Comparison of ENCODE assay signal across 23 cellular contexts in the genomic region with DNA sequence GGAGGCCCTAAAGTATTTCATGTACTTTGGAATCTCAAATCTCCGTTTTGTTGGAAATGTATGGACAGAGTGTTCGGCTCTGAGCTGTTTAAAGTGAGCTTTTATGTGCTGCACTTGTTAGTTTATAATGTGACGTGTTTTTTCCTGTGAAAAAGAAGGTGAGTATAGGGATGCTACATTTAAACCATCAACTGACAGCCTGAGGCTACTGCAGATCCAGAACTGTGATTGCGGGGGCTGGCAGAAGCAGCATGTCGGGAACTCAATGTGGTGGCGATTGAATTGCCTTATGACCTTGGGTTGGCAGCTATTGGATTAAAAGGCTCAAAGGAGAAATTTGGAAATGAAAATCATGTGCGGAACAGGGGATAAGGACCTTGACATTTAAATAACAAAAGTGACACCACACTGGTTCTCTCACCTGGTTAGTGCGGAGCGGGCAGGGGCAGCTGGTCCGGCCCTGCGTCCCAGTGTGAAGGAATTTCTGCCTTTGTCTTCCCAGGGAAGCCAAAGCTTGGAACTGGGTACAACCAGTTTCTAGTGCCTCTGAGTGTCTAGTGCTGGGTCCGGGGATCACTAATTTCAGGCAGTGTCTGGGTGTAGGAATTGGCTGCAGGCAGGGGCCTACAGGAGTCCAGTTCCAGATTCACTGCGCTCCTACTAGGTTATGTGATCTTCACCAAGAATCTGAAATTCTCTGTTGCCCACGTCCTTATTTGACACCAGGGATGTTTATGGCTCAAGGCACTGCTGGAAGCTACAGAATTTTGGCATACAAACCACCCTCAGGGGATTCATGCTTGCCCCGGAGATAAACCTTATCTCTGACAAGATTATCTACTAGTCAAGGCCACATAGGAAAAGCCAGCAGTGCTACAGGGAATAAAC.
DNase-seq lines count a peak whose midpoint lies in the region; ATAC-seq and TF ChIP-seq lines count a peak whose summit lies in the region.
"Had no signal": no experiment of that assay in that cellular context is flagged by ENCODE, and none has a peak within 500 bp of the region (broad histone marks: within the 10 kb centered on the region; RNA-seq: fewer than 3 reads in every experiment).

No MANE protein-coding gene starts in this region.

- H3K9ac ChIP-seq in mesenchymal stem cell (ENCODE audit: low read length) = no peak overlapping the region

- H2BK120ac ChIP-seq in mesenchymal stem cell (ENCODE audit: low read depth, low read length) = no peak overlapping the region

- peaks cover 45% of the 10 kb centered on the region for H3K27me3 ChIP-seq in GM23338 (ENCODE audit: insufficient read depth)
- H3K27me3 ChIP-seq in SJSA1 (replicated peaks) = no peaks in the 10 kb centered on the region
- H3K27me3 ChIP-seq in hepatocyte = no peaks in the 10 kb centered on the region
- peaks cover 22 to 24% of the 10 kb centered on the region in 2 experiments for H3K27me3 ChIP-seq in mesenchymal stem cell (ENCODE audit: control insufficient read depth in 1 of 2, insufficient read depth in 1 of 2, low read length in 2 of 2)

- no peak overlapping the region for H3K14ac ChIP-seq in mesenchymal stem cell (ENCODE audit: low read length in 2 of 2)

- H3K9me3 Mint-ChIP-seq in GM23338 = no peaks in the 10 kb centered on the region
- no peaks in the 10 kb centered on the region for H3K9me3 Mint-ChIP-seq in stimulated activated naive B cell treated with anti-CD40 and anti-IgM and Interleukin-4, amounts not matched to agents 10 μg/mL and 1 μg/mL and 100 μg/mL, for 72 hours
- H3K9me3 Mint-ChIP-seq in activated CD4-positive, alpha-beta memory T cell treated with anti-CD3 and anti-CD28 coated beads for 36 hours = no peaks in the 10 kb centered on the region
- H3K9me3 Mint-ChIP-seq: activated naive CD4-positive, alpha-beta T cell treated with anti-CD3 and anti-CD28 coated beads, Interleukin-2, amount 50 U/mL, for 72 hours had no signal

- no peak overlapping the region for H3K23ac ChIP-seq in mesenchymal stem cell (ENCODE audit: low read length in 2 of 2)

- H3K36me3 Mint-ChIP-seq in GM23338 (ENCODE audit: low read depth) = no peaks in the 10 kb centered on the region
- no peaks in the 10 kb centered on the region for H3K36me3 Mint-ChIP-seq in stimulated activated naive B cell treated with anti-CD40 and anti-IgM and Interleukin-4, amounts not matched to agents 10 μg/mL and 1 μg/mL and 100 μg/mL, for 72 hours
- no peaks in the 10 kb centered on the region for H3K36me3 Mint-ChIP-seq in activated CD4-positive, alpha-beta memory T cell treated with anti-CD3 and anti-CD28 coated beads for 36 hours
- H3K36me3 Mint-ChIP-seq: activated naive CD4-positive, alpha-beta T cell treated with anti-CD3 and anti-CD28 coated beads, Interleukin-2, amount 50 U/mL, for 72 hours had no signal

- no peak overlapping the region for H3K4ac ChIP-seq in mesenchymal stem cell (ENCODE audit: low read depth in 1 of 2, low read length in 2 of 2)

- no peaks in the 10 kb centered on the region for H3K79me2 ChIP-seq in GM23338 (replicated peaks; ENCODE audit: insufficient read depth)
- H3K79me2 ChIP-seq in hepatocyte = no peaks in the 10 kb centered on the region

- no peaks in the 10 kb centered on the region for H3K36me3 ChIP-seq in GM23338 (ENCODE audit: insufficient read depth)
- H3K36me3 ChIP-seq in SJSA1 = no peaks in the 10 kb centered on the region
- H3K36me3 ChIP-seq in hepatocyte (replicated peaks; ENCODE audit: insufficient read depth, low read depth) = no peaks in the 10 kb centered on the region
- no peaks in the 10 kb centered on the region for H3K36me3 ChIP-seq in mesenchymal stem cell (ENCODE audit: control insufficient read depth in 1 of 2, insufficient read depth in 2 of 2, low read depth in 1 of 2, low read length in 2 of 2)

- ATAC-seq in GM23338 = peak; percentile 87
- ATAC-seq in stimulated activated naive B cell treated with anti-CD40 and anti-IgM and Interleukin-4, amounts not matched to agents 10 μg/mL and 1 μg/mL and 100 μg/mL, for 72 hours (replicated peaks) = no peak
- ATAC-seq: activated CD4-positive, CD25-positive, alpha-beta regulatory T cell treated with anti-CD3 and anti-CD28 coated beads, Interleukin-2, amount 50 U/mL, for 24 hours; activated naive CD4-positive, alpha-beta T cell treated with anti-CD3 and anti-CD28 coated beads, Interleukin-2, amount 50 U/mL, for 72 hours; Panc1; psoas muscle had no signal

- H4K20me1 ChIP-seq in GM23338 (replicated peaks; ENCODE audit: insufficient read depth) (no peaks in the 10 kb centered on the region), hepatocyte (ENCODE audit: insufficient read depth, poor library complexity, severe bottlenecking) (no peaks in the 10 kb centered on the region)

- H3K9me3 ChIP-seq in SJSA1 (replicated peaks) (no peaks in the 10 kb centered on the region), hepatocyte (ENCODE audit: low read depth) (no peaks in the 10 kb centered on the region), mesenchymal stem cell (ENCODE audit: control insufficient read depth, low read length) (no peaks in the 10 kb centered on the region)
- H3K9me3 ChIP-seq: psoas muscle had no signal

- no peak overlapping the region for H4K91ac ChIP-seq in mesenchymal stem cell (ENCODE audit: low read length)

- H2AFZ ChIP-seq in GM23338 = no peak overlapping the region
- no peak overlapping the region for H2AFZ ChIP-seq in hepatocyte
- no peak overlapping the region for H2AFZ ChIP-seq in mesenchymal stem cell (ENCODE audit: low read depth, low read length)

- peak overlapping the region; percentile 68 for H3K4me3 Mint-ChIP-seq in GM23338
- no peak overlapping the region for H3K4me3 Mint-ChIP-seq in stimulated activated naive B cell treated with anti-CD40 and anti-IgM and Interleukin-4, amounts not matched to agents 10 μg/mL and 1 μg/mL and 100 μg/mL, for 72 hours
- no peak overlapping the region for H3K4me3 Mint-ChIP-seq in activated CD4-positive, alpha-beta memory T cell treated with anti-CD3 and anti-CD28 coated beads for 36 hours

- peaks cover 24% of the 10 kb centered on the region for H3K27me3 Mint-ChIP-seq in GM23338 (ENCODE audit: insufficient read depth, low read depth, poor library complexity)
- peaks cover 7 to 18% of the 10 kb centered on the region in 2 donors for H3K27me3 Mint-ChIP-seq in stimulated activated naive B cell treated with anti-CD40 and anti-IgM and Interleukin-4, amounts not matched to agents 10 μg/mL and 1 μg/mL and 100 μg/mL, for 72 hours
- peaks cover 13% of the 10 kb centered on the region for H3K27me3 Mint-ChIP-seq in activated CD4-positive, alpha-beta memory T cell treated with anti-CD3 and anti-CD28 coated beads for 36 hours

- peak overlapping the region; percentile 77 for H3K4me3 ChIP-seq in GM23338
- no peak overlapping the region for H3K4me3 ChIP-seq in SJSA1
- H3K4me3 ChIP-seq in hepatocyte = no peak overlapping the region
- H3K4me3 ChIP-seq in mesenchymal stem cell (ENCODE audit: insufficient read depth in 1 of 2, low read depth in 1 of 2, low read length in 2 of 2) = no peak overlapping the region
- H3K4me3 ChIP-seq: psoas muscle, smooth muscle cell had no signal

- H3K18ac ChIP-seq in mesenchymal stem cell (ENCODE audit: low read depth in 1 of 2, low read length in 2 of 2) = no peak overlapping the region

- no peak overlapping the region for H2BK12ac ChIP-seq in mesenchymal stem cell (ENCODE audit: low read length in 2 of 2)

- H2AK5ac ChIP-seq in mesenchymal stem cell (ENCODE audit: low read length, severe bottlenecking) = no peak overlapping the region

- POLR2A ChIA-PET in activated CD4-positive, alpha-beta memory T cell treated with anti-CD3 and anti-CD28 coated beads for 36 hours (lab: Charles Lee) = no interaction called here

- DNase-seq in GM23338 (ENCODE audit: low spot score) = peak; percentile 92
- no peak for DNase-seq in SJSA1 (ENCODE audit: low read depth in 1 of 2, low spot score in 2 of 2)
- DNase-seq in hepatocyte (ENCODE audit: low spot score) = no peak
- DNase-seq in stimulated activated naive B cell treated with anti-CD40 and anti-IgM and Interleukin-4, amounts not matched to agents 10 μg/mL and 1 μg/mL and 100 μg/mL, for 72 hours = no peak
- no peak for DNase-seq in NCI-H1930 (lab: John Stamatoyannopoulos, UW)
- no peak for DNase-seq in activated CD4-positive, alpha-beta memory T cell treated with anti-CD3 and anti-CD28 coated beads for 36 hours
- DNase-seq in AG20443 (ENCODE audit: low spot score) = no peak
- DNase-seq in mesenchymal stem cell = no peak
- DNase-seq: activated CD8-positive, alpha-beta memory T cell treated with anti-CD3 and anti-CD28 coated beads for 24 hours; activated T-cell treated with anti-CD3 and anti-CD28 coated beads, Interleukin-2, amount 50 U/mL, for 48 hours; cerebellar nuclear complex; effector memory CD4-positive, alpha-beta T cell; MM.1S; NCI-H1436 treated with DMSO at 0.1 percent for 48 hours; NCI-H82; psoas muscle; stimulated activated CD4-positive, alpha-beta T cell treated with anti-CD3 and anti-CD28 coated beads, Interleukin-4, amount 100 ng/mL, for 1 hour; T1000 had no signal

- TF ChIP-seq CTCF in GM23338 (conservative IDR thresholded peaks at IDR 0.05; ENCODE audit: low read depth in 2 of 2) (no peak), hepatocyte (IDR thresholded peaks at IDR 0.05; ENCODE audit: poor library complexity) (no peak)

- intact Hi-C loops in activated CD4-positive, alpha-beta memory T cell treated with anti-CD3 and anti-CD28 coated beads for 36 hours (cut with micrococcal nuclease) = no loop called here

- H2BK5ac ChIP-seq in mesenchymal stem cell (ENCODE audit: low read depth, low read length, poor library complexity, severe bottlenecking) = no peak overlapping the region

- peaks cover 53% of the 10 kb centered on the region for H3K4me1 Mint-ChIP-seq in GM23338
- peaks cover 0 to 3% of the 10 kb centered on the region in 2 donors for H3K4me1 Mint-ChIP-seq in stimulated activated naive B cell treated with anti-CD40 and anti-IgM and Interleukin-4, amounts not matched to agents 10 μg/mL and 1 μg/mL and 100 μg/mL, for 72 hours
- H3K4me1 Mint-ChIP-seq in activated CD4-positive, alpha-beta memory T cell treated with anti-CD3 and anti-CD28 coated beads for 36 hours (ENCODE audit: low read depth) = peaks cover 7% of the 10 kb centered on the region

- WGBS in hepatocyte (ENCODE audit: low lambda C conversion rate, missing lambda C conversion rate) = 59% methylated on average over 15 of the region's 15 CpGs
- 71% methylated on average over 15 of the region's 15 CpGs for WGBS in mesenchymal stem cell

- H3K9me2 ChIP-seq in GM23338 (ENCODE audit: insufficient read depth) = no peaks in the 10 kb centered on the region
- H3K9me2 ChIP-seq in hepatocyte (replicated peaks; ENCODE audit: insufficient read depth) = no peaks in the 10 kb centered on the region

- H3K27ac ChIP-seq in GM23338 (ENCODE audit: low read depth) (no peak overlapping the region), SJSA1 (peak overlapping the region; percentile 21), hepatocyte (peak overlapping the region; percentile 67), mesenchymal stem cell (ENCODE audit: low read length, poor library complexity, severe bottlenecking) (no peak overlapping the region)
- H3K27ac ChIP-seq: HL-60, psoas muscle had no signal

- CTCF ChIA-PET in activated CD4-positive, alpha-beta memory T cell treated with anti-CD3 and anti-CD28 coated beads for 36 hours (lab: Charles Lee) = no interaction called here

- no peaks in the 10 kb centered on the region for H3K79me1 ChIP-seq in mesenchymal stem cell (replicated peaks; ENCODE audit: low read length, poor library complexity, severe bottlenecking)

- H4K8ac ChIP-seq in mesenchymal stem cell (ENCODE audit: low read length) = no peak overlapping the region

- H3F3A ChIP-seq in GM23338 (replicated peaks; ENCODE audit: low read depth) = no peaks in the 10 kb centered on the region

- H3K4me1 ChIP-seq in GM23338 (ENCODE audit: insufficient read depth) = peaks cover 51% of the 10 kb centered on the region
- H3K4me1 ChIP-seq in SJSA1 (replicated peaks) = peaks cover 47% of the 10 kb centered on the region
- H3K4me1 ChIP-seq in hepatocyte (ENCODE audit: insufficient read depth) = peaks cover 44% of the 10 kb centered on the region
- H3K4me1 ChIP-seq in mesenchymal stem cell (ENCODE audit: control insufficient read depth, insufficient read depth, low read depth, low read length) = peaks cover 10% of the 10 kb centered on the region
- H3K4me1 ChIP-seq: psoas muscle had no signal

- H2BK15ac ChIP-seq in mesenchymal stem cell (ENCODE audit: low read depth, poor library complexity, severe bottlenecking) = no peak overlapping the region

- peak overlapping the region; percentile 92 for H3K4me2 ChIP-seq in GM23338
- H3K4me2 ChIP-seq in hepatocyte = peak overlapping the region; percentile 47
- H3K4me2 ChIP-seq in mesenchymal stem cell (ENCODE audit: low read length, poor library complexity, severe bottlenecking) = no peak overlapping the region
- H3K4me2 ChIP-seq: smooth muscle cell had no signal

- no peak overlapping the region for H3K27ac Mint-ChIP-seq in GM23338
- H3K27ac Mint-ChIP-seq in stimulated activated naive B cell treated with anti-CD40 and anti-IgM and Interleukin-4, amounts not matched to agents 10 μg/mL and 1 μg/mL and 100 μg/mL, for 72 hours = peak overlapping the region; percentile 16
- no peak overlapping the region for H3K27ac Mint-ChIP-seq in activated CD4-positive, alpha-beta memory T cell treated with anti-CD3 and anti-CD28 coated beads for 36 hours
- H3K27ac Mint-ChIP-seq: activated naive CD4-positive, alpha-beta T cell treated with anti-CD3 and anti-CD28 coated beads, Interleukin-2, amount 50 U/mL, for 72 hours had no signal

Comparison
In these comparisons a context has a peak if more than half of its experiments do, and no peak if none do; other contexts are left out.
1. H3K27ac ChIP-seq: peak in SJSA1 (single experiment) and hepatocyte (single experiment); none in GM23338 (single experiment) and mesenchymal stem cell (single experiment).